17 cellular contexts compared by ENCODE assay signal in the genomic region with DNA sequence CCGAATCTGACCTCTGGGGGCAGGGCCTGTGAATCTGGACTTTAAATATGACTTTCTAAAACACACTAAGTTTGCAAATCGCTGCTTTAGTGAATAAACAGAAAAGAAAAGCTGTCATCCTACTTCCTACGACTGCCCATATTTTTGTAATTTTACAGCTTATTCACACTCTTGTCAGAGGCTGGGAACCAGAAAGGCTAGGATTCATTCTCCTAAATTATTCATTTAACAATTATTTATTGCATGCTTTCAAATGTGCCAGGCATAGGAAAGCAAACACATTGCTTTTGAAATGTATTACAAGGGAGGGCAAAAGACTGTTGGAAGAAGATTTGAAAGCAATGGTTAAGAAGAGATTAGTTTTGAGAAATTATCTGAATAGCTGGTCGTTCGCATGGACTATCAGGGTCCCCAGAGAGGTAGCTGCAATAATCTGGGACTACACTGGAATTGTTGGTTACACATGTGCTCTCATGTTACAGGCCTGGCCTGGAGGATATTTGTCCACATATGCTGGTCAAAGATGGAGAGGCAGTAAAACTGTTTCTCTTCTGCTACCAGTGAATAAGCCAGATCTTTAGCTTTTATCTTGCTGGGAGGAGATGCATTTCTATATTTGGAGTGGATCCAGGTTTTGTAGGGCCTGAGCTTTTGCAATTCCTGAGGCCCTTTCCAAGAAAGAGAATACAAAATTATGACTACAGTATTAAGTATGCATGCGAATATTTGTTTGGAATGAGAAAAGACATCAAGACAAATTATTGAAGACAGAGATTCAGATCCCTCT. TPM values are rescaled to one million over a fixed set of nuclear protein-coding genes. Genes with fewer than 3 reads are reported as not detected.
DNase-seq lines count a peak whose midpoint lies in the region; ATAC-seq, FAIRE-seq and TF ChIP-seq lines count a peak whose summit lies in the region.
"Had no signal": no experiment of that assay in that cellular context is flagged by ENCODE, and none has a peak within 500 bp of the region (broad histone marks: within the 10 kb centered on the region; RNA-seq: fewer than 3 reads in every experiment).

No MANE protein-coding gene starts in this region.

- no peak overlapping the region for H3K27ac Mint-ChIP-seq in activated naive CD4-positive, alpha-beta T cell treated with anti-CD3 and anti-CD28 coated beads for 36 hours
- H3K27ac Mint-ChIP-seq: B cell, IgD-negative memory B cell, natural killer cell had no signal

- no peak for TF ChIP-seq POLR2A in GM12892 (IDR thresholded peaks at IDR 0.05; ENCODE audit: low read depth, low read length)

- no peaks in the 10 kb centered on the region for H3K79me1 ChIP-seq in mesenchymal stem cell (replicated peaks; ENCODE audit: low read length, poor library complexity, severe bottlenecking)

- H2BK5ac ChIP-seq in mesenchymal stem cell (ENCODE audit: low read depth, low read length, poor library complexity, severe bottlenecking), result no peak overlapping the region

- H3K36me3 Mint-ChIP-seq in activated naive CD4-positive, alpha-beta T cell treated with anti-CD3 and anti-CD28 coated beads for 36 hours (ENCODE audit: low read depth), result no peaks in the 10 kb centered on the region
- H3K36me3 Mint-ChIP-seq: IgD-negative memory B cell, natural killer cell had no signal

- no peak overlapping the region for H2BK15ac ChIP-seq in mesenchymal stem cell (ENCODE audit: low read depth, poor library complexity, severe bottlenecking)

- no peak overlapping the region for H2BK12ac ChIP-seq in mesenchymal stem cell (ENCODE audit: low read length in 2 of 2)

- H3K27me3 Mint-ChIP-seq in activated naive CD4-positive, alpha-beta T cell treated with anti-CD3 and anti-CD28 coated beads for 36 hours (ENCODE audit: low read depth), result no peaks in the 10 kb centered on the region
- H3K27me3 Mint-ChIP-seq: IgD-negative memory B cell had no signal

- TF ChIP-seq CTCF in choroid plexus epithelial cell (conservative IDR thresholded peaks at IDR 0.05; ENCODE audit: low read depth, low read length), result no peak

- H3K27me3 ChIP-seq in ACC112 (ENCODE audit: insufficient read depth, low read length) (no peaks in the 10 kb centered on the region), mesenchymal stem cell (ENCODE audit: control insufficient read depth in 1 of 2, insufficient read depth in 1 of 2, low read length in 2 of 2) (no peaks in the 10 kb centered on the region)

- no peak overlapping the region for H3K14ac ChIP-seq in mesenchymal stem cell (ENCODE audit: low read length in 2 of 2)

- H2AK5ac ChIP-seq in mesenchymal stem cell (ENCODE audit: low read length, severe bottlenecking), result no peak overlapping the region

- DNase-seq in HS-5 (ENCODE audit: low read depth), result peak; percentile 55
- DNase-seq in choroid plexus epithelial cell (ENCODE audit: low read depth), result peak; percentile 89
- DNase-seq in mesenchymal stem cell, result peak; percentile 19
- no peak for DNase-seq in cerebellar cortex (ENCODE audit: low spot score)
- DNase-seq in GM12892 (ENCODE audit: insufficient read length), result no peak
- no peak for DNase-seq in activated naive CD4-positive, alpha-beta T cell treated with anti-CD3 and anti-CD28 coated beads for 36 hours
- DNase-seq: activated T-cell treated with anti-CD3 and anti-CD28 coated beads, Interleukin-2, amount 50 U/mL, for 48 hours; central memory CD4-positive, alpha-beta T cell; kidney; natural killer cell; NCI-H1930 had no signal

- CTCF ChIA-PET in activated naive CD4-positive, alpha-beta T cell treated with anti-CD3 and anti-CD28 coated beads for 36 hours (lab: Charles Lee), result no interaction called here

- no peak overlapping the region for H3K18ac ChIP-seq in mesenchymal stem cell (ENCODE audit: low read depth in 1 of 2, low read length in 2 of 2)

- no peak overlapping the region for H3K4me3 Mint-ChIP-seq in activated naive CD4-positive, alpha-beta T cell treated with anti-CD3 and anti-CD28 coated beads for 36 hours
- H3K4me3 Mint-ChIP-seq: B cell, IgD-negative memory B cell, natural killer cell had no signal

- no peaks in the 10 kb centered on the region for H3K4me1 Mint-ChIP-seq in activated naive CD4-positive, alpha-beta T cell treated with anti-CD3 and anti-CD28 coated beads for 36 hours (ENCODE audit: low read depth)
- H3K4me1 Mint-ChIP-seq: B cell, IgD-negative memory B cell had no signal

- no peak overlapping the region for H4K91ac ChIP-seq in mesenchymal stem cell (ENCODE audit: low read length)

- no peak for FAIRE-seq in GM12892 (lab: Jason Lieb, UNC)
- FAIRE-seq: kidney had no signal

- no peak for ATAC-seq in HG02970 (IDR thresholded peaks at IDR 0.05; ENCODE audit: low FRiP score, unreplicated experiment)
- ATAC-seq: activated CD4-positive, CD25-positive, alpha-beta regulatory T cell treated with anti-CD3 and anti-CD28 coated beads, Interleukin-2, amount 50 U/mL, for 24 hours; HCT116; natural killer cell had no signal

- intact Hi-C loops in activated naive CD4-positive, alpha-beta T cell treated with anti-CD3 and anti-CD28 coated beads for 36 hours (cut with micrococcal nuclease), result no loop called here

- H3K27ac ChIP-seq in ACC112 (ENCODE audit: low read depth, low read length), result peak overlapping the region; percentile 50
- no peak overlapping the region for H3K27ac ChIP-seq in mesenchymal stem cell (ENCODE audit: low read length, poor library complexity, severe bottlenecking)

- no peaks in the 10 kb centered on the region for H3K79me2 ChIP-seq in ACC112 (ENCODE audit: control insufficient read depth, insufficient read depth, low read length, unreplicated experiment)

- H3K23ac ChIP-seq in mesenchymal stem cell (ENCODE audit: low read length in 2 of 2), result no peak overlapping the region

- H3K9me3 Mint-ChIP-seq in activated naive CD4-positive, alpha-beta T cell treated with anti-CD3 and anti-CD28 coated beads for 36 hours, result no peaks in the 10 kb centered on the region
- H3K9me3 Mint-ChIP-seq: IgD-negative memory B cell, natural killer cell had no signal

- H3K4me1 ChIP-seq in ACC112 (ENCODE audit: control insufficient read depth, insufficient read depth, low read length, unreplicated experiment), result peaks cover 22% of the 10 kb centered on the region
- no peaks in the 10 kb centered on the region for H3K4me1 ChIP-seq in mesenchymal stem cell (ENCODE audit: control insufficient read depth, insufficient read depth, low read depth, low read length)

- H3K36me3 ChIP-seq in ACC112 (ENCODE audit: insufficient read depth, low read length) (no peaks in the 10 kb centered on the region), mesenchymal stem cell (ENCODE audit: control insufficient read depth in 1 of 2, insufficient read depth in 2 of 2, low read depth in 1 of 2, low read length in 2 of 2) (no peaks in the 10 kb centered on the region)

- peak overlapping the region; percentile 75 for H3K9ac ChIP-seq in mesenchymal stem cell (ENCODE audit: low read length)

- H3K4me2 ChIP-seq in mesenchymal stem cell (ENCODE audit: low read length, poor library complexity, severe bottlenecking), result no peak overlapping the region

- 82% methylated on average over 5 of the region's 6 CpGs for WGBS in mesenchymal stem cell

- no peaks in the 10 kb centered on the region for H3K9me3 ChIP-seq in mesenchymal stem cell (ENCODE audit: control insufficient read depth, low read length)

- no peak overlapping the region for H4K8ac ChIP-seq in mesenchymal stem cell (ENCODE audit: low read length)

- H3K4me3 ChIP-seq in ACC112 (ENCODE audit: low read depth, low read length) (no peak overlapping the region), choroid plexus epithelial cell (ENCODE audit: low read depth, low read length) (no peak overlapping the region), mesenchymal stem cell (ENCODE audit: insufficient read depth in 1 of 2, low read depth in 1 of 2, low read length in 2 of 2) (peak overlapping the region in 1 of 2 experiments; percentile 25)

- H2BK120ac ChIP-seq in mesenchymal stem cell (ENCODE audit: low read depth, low read length), result no peak overlapping the region

- peak overlapping the region; percentile 56 for H2AFZ ChIP-seq in ACC112 (ENCODE audit: low read length, unreplicated experiment)
- no peak overlapping the region for H2AFZ ChIP-seq in mesenchymal stem cell (ENCODE audit: low read depth, low read length)

- H3K4ac ChIP-seq in mesenchymal stem cell (ENCODE audit: low read depth in 1 of 2, low read length in 2 of 2), result no peak overlapping the region

RNA-seq across cellular contexts. Expression of a gene that starts 29.6 kb away (rescaled TPM):
- polyA plus RNA-seq in mesenchymal stem cell (2013, experiment 1 of 2), result 138 TPM
- polyA plus RNA-seq in mesenchymal stem cell (2013, experiment 2 of 2), result 125 TPM
- 233 TPM for polyA plus RNA-seq in GM12892 (2012; ENCODE audit: missing spikeins)
- total RNA-seq in activated naive CD4-positive, alpha-beta T cell treated with anti-CD3 and anti-CD28 coated beads for 36 hours, result 100 to 1,000 TPM; 260 to 269 TPM

RNA-seq across cellular contexts. Expression of a gene that starts 46.0 kb away (rescaled TPM):
- polyA plus RNA-seq in mesenchymal stem cell (2013, experiment 1 of 2), result 23.3 TPM
- polyA plus RNA-seq in mesenchymal stem cell (2013, experiment 2 of 2), result 21.7 TPM
- polyA plus RNA-seq in GM12892 (2012; ENCODE audit: missing spikeins), result 20.1 TPM
- 10 to 100 TPM; 18.6 to 19.2 TPM for total RNA-seq in activated naive CD4-positive, alpha-beta T cell treated with anti-CD3 and anti-CD28 coated beads for 36 hours

Comparison
In these comparisons a context has a peak if more than half of its experiments do, and no peak if none do; other contexts are left out.
1. DNase-seq: peak in HS-5 (single experiment), choroid plexus epithelial cell (single experiment) and mesenchymal stem cell (single experiment); none in cerebellar cortex (single experiment), GM12892 (single experiment) and activated naive CD4-positive, alpha-beta T cell treated with anti-CD3 and anti-CD28 coated beads for 36 hours (single experiment).